14 cellular contexts compared by ENCODE assay signal in genomic region chr7:91080351-91080750, GRCh38.
DNase-seq lines count a peak whose midpoint lies in the region; ATAC-seq and TF ChIP-seq lines count a peak whose summit lies in the region.
"Had no signal": no experiment of that assay in that cellular context is flagged by ENCODE, and none has a peak within 500 bp of the region (broad histone marks: within the 10 kb centered on the region; RNA-seq: fewer than 3 reads in every experiment).

No MANE protein-coding gene starts in this region.

- H3K27me3 ChIP-seq in A673 (replicated peaks; ENCODE audit: insufficient read depth, low read depth, low read length, poor library complexity): no peaks in the 10 kb centered on the region
- no peaks in the 10 kb centered on the region for H3K27me3 ChIP-seq in GM23248 (replicated peaks; ENCODE audit: insufficient read depth)
- H3K27me3 ChIP-seq: BE2C had no signal

- WGBS in GM23248 (ENCODE audit: low coverage in 1 of 2, low lambda C conversion rate in 2 of 2, missing lambda C conversion rate in 2 of 2), 2 experiments: 68 to 76% methylated on average over 3 of the region's 3 CpGs

- H3K4me1 ChIP-seq in A673 (ENCODE audit: insufficient read depth, low read length, poor library complexity, severe bottlenecking) (peaks cover 66% of the 10 kb centered on the region), GM23248 (ENCODE audit: insufficient read depth) (peaks cover 50% of the 10 kb centered on the region)
- H3K4me1 ChIP-seq: BE2C, Caco-2 had no signal

- in situ Hi-C loops in GM23248 (cut with MboI): loop anchor here (10.0 to 25.0 kb wide), 3 partner anchors 184 to 704 kb away; partner anchors contain the start of gene FZD1

- no TSS peak for BruUV-seq in A673 (replicated peaks; lab: Mats Ljungman, UMichigan)

- no peaks in the 10 kb centered on the region for H3K9me2 ChIP-seq in GM23248 (ENCODE audit: insufficient read depth)

- DNase-seq in A673 (ENCODE audit: low spot score): peak; percentile 78
- no peak for DNase-seq in GM23248
- DNase-seq in SK-N-MC (ENCODE audit: low read depth, low spot score): peak; percentile 73
- no peak for DNase-seq in naive B cell
- DNase-seq in GM03348 (ENCODE audit: low spot score): no peak
- DNase-seq: BE2C; Caco-2; CD8-positive, alpha-beta memory T cell; GF-D8 had no signal

- H3K4me3 Mint-ChIP-seq in naive B cell: no peak overlapping the region
- H3K4me3 Mint-ChIP-seq: CD8-positive, alpha-beta memory T cell had no signal

- POLR2A ChIA-PET in A673 (lab: Charles Lee; ENCODE audit: low non-redundant PET): no interaction called here

- H3K27ac ChIP-seq in A673 (ENCODE audit: low read depth, low read length, poor library complexity, severe bottlenecking) (peak overlapping the region; percentile 69), GM23248 (no peak overlapping the region), SK-N-MC (peak overlapping the region; percentile 86)

- ATAC-seq in naive B cell (ENCODE audit: low read depth in 2 of 2): no peak
- ATAC-seq in HG03135 (IDR thresholded peaks at IDR 0.05; ENCODE audit: unreplicated experiment): no peak
- no peak for ATAC-seq in HG02885 (IDR thresholded peaks at IDR 0.05; ENCODE audit: poor library complexity, unreplicated experiment)
- ATAC-seq in esophagus mucosa: no peak
- ATAC-seq: HCT116, HepG2 had no signal

- no peaks in the 10 kb centered on the region for H4K20me1 ChIP-seq in GM23248 (ENCODE audit: insufficient read depth)

- H3K9me3 ChIP-seq in A673 (ENCODE audit: low read depth, low read length, poor library complexity, severe bottlenecking) (no peaks in the 10 kb centered on the region), GM23248 (ENCODE audit: low read depth) (no peaks in the 10 kb centered on the region), SK-N-MC (ENCODE audit: low read depth, low read length) (no peaks in the 10 kb centered on the region)
- H3K9me3 ChIP-seq: BE2C, Caco-2 had no signal

- peaks cover 48% of the 10 kb centered on the region for H3F3A ChIP-seq in GM23248 (ENCODE audit: insufficient read depth)

- peak overlapping the region in 5 of 6 donors; percentile 11 to 66 (median 63) for H3K27ac Mint-ChIP-seq in naive B cell
- H3K27ac Mint-ChIP-seq: CD8-positive, alpha-beta memory T cell had no signal

- H3K9me3 Mint-ChIP-seq in naive B cell: no peaks in the 10 kb centered on the region
- H3K9me3 Mint-ChIP-seq: CD8-positive, alpha-beta memory T cell had no signal

- no peak for TF ChIP-seq CTCF in A673 (conservative IDR thresholded peaks at IDR 0.05; ENCODE audit: low read depth, low read length)

- H3K36me3 ChIP-seq in A673 (ENCODE audit: insufficient read depth, low read length, poor library complexity, severe bottlenecking) (no peaks in the 10 kb centered on the region), GM23248 (ENCODE audit: low read depth) (no peaks in the 10 kb centered on the region), SK-N-MC (ENCODE audit: insufficient read depth, low read length) (peaks cover 7% of the 10 kb centered on the region)
- H3K36me3 ChIP-seq: BE2C had no signal

- peak overlapping the region; percentile 67 for H3K4me2 ChIP-seq in GM23248 (ENCODE audit: unreplicated experiment)

- CTCF ChIA-PET in A673 (lab: Charles Lee): no interaction called here

- no peak overlapping the region for H2AFZ ChIP-seq in GM23248

- no peak overlapping the region for H3K9ac ChIP-seq in GM23248
- H3K9ac ChIP-seq in SK-N-MC (ENCODE audit: insufficient read length): no peak overlapping the region

- intact Hi-C loops in A673 (cut with micrococcal nuclease; ENCODE audit: unreplicated experiment): loop anchor here (5.0 kb wide), 1 partner anchor 557 kb away; no protein-coding TSS in a partner anchor

- H3K36me3 Mint-ChIP-seq in naive B cell: peaks cover 0 to 8% of the 10 kb centered on the region in 2 donors
- H3K36me3 Mint-ChIP-seq: CD8-positive, alpha-beta memory T cell had no signal

- H3K27me3 Mint-ChIP-seq in naive B cell: no peaks in the 10 kb centered on the region
- H3K27me3 Mint-ChIP-seq: CD8-positive, alpha-beta memory T cell had no signal

- no peaks in the 10 kb centered on the region for H3K79me2 ChIP-seq in GM23248 (ENCODE audit: insufficient read depth)

- peaks cover 8 to 20% (median 10%) of the 10 kb centered on the region in 3 donors for H3K4me1 Mint-ChIP-seq in naive B cell

- no peak overlapping the region for H3K4me3 ChIP-seq in A673 (ENCODE audit: low read depth, low read length, poor library complexity, severe bottlenecking)
- H3K4me3 ChIP-seq in GM23248: no peak overlapping the region
- H3K4me3 ChIP-seq in SK-N-MC: peak overlapping the region; percentile 36

Comparison
In these comparisons a context has a peak if more than half of its experiments do, and no peak if none do; other contexts are left out.
1. DNase-seq: peak in A673 (single experiment) and SK-N-MC (single experiment); none in GM23248 (single experiment), naive B cell (single experiment) and GM03348 (single experiment).